9 cellular contexts compared by ENCODE assay signal in genomic region chr2:157256621-157257020, GRCh38. TPM values are rescaled to one million over a fixed set of nuclear protein-coding genes. Genes with fewer than 3 reads are reported as not detected.
A peak's percentile ranks its signal among the peaks of the same experiment; 100 is the strongest.
DNase-seq lines count a peak whose midpoint lies in the region; ATAC-seq and TF ChIP-seq lines count a peak whose summit lies in the region.
"Had no signal": no experiment of that assay in that cellular context is flagged by ENCODE, and none has a peak within 500 bp of the region (broad histone marks: within the 10 kb centered on the region; RNA-seq: fewer than 3 reads in every experiment).

No MANE protein-coding gene starts in this region.

- H3K9me3 Mint-ChIP-seq in activated naive CD8-positive, alpha-beta T cell treated with anti-CD3 and anti-CD28 coated beads, Interleukin-2, amount 10 ng/mL, durations not matched to agents 7 days and 5 days, result peaks cover 2% of the 10 kb centered on the region
- H3K9me3 Mint-ChIP-seq in CD14-positive monocyte, result peaks cover 0 to 2% (median 0%) of the 10 kb centered on the region in 7 donors
- H3K9me3 Mint-ChIP-seq: dendritic cell treated with granulocyte-macrophage colony-stimulating factor and Interleukin-4, amounts not matched to agents 40 ng/mL and 50 ng/mL, for 4 days had no signal

- H3K27ac Mint-ChIP-seq in activated naive CD8-positive, alpha-beta T cell treated with anti-CD3 and anti-CD28 coated beads, Interleukin-2, amount 10 ng/mL, durations not matched to agents 7 days and 5 days, result no peak overlapping the region
- H3K27ac Mint-ChIP-seq in CD14-positive monocyte, result no peak overlapping the region
- H3K27ac Mint-ChIP-seq: dendritic cell treated with granulocyte-macrophage colony-stimulating factor and Interleukin-4, amounts not matched to agents 40 ng/mL and 50 ng/mL, for 4 days had no signal

- no peak for TF ChIP-seq CTCF in GM12865 (IDR thresholded peaks at IDR 0.05; ENCODE audit: insufficient read depth, low read depth, low read length, missing control alignments)
- no peak for TF ChIP-seq CTCF in CD14-positive monocyte (IDR thresholded peaks at IDR 0.05)

- POLR2A ChIA-PET in activated naive CD8-positive, alpha-beta T cell treated with anti-CD3 and anti-CD28 coated beads, Interleukin-2, amount 10 ng/mL, durations not matched to agents 7 days and 5 days (lab: Charles Lee), result no interaction called here

- peak; percentile 94 for DNase-seq in GM12865 (ENCODE audit: low read depth)
- no peak for DNase-seq in activated naive CD8-positive, alpha-beta T cell treated with anti-CD3 and anti-CD28 coated beads, Interleukin-2, amount 10 ng/mL, durations not matched to agents 7 days and 5 days
- DNase-seq in SHP77 treated with DMSO at 0.1 percent for 48 hours (lab: John Stamatoyannopoulos, UW), result no peak
- DNase-seq in CD14-positive monocyte (ENCODE audit: low spot score), result no peak
- DNase-seq in aorta, result no peak
- no peak for DNase-seq in cortex of kidney (lab: John Stamatoyannopoulos, UW)

- H3K4me3 ChIP-seq in GM12865 (ENCODE audit: low read depth, low read length), result no peak overlapping the region
- no peak overlapping the region for H3K4me3 ChIP-seq in aorta (ENCODE audit: low read length in 2 of 2)

- H3K27ac ChIP-seq in aorta (ENCODE audit: low read depth in 1 of 2, low read length in 2 of 2), result no peak overlapping the region

- H3K27me3 Mint-ChIP-seq in activated naive CD8-positive, alpha-beta T cell treated with anti-CD3 and anti-CD28 coated beads, Interleukin-2, amount 10 ng/mL, durations not matched to agents 7 days and 5 days, result peaks cover 7% of the 10 kb centered on the region
- H3K27me3 Mint-ChIP-seq in CD14-positive monocyte (ENCODE audit: low read depth in 3 of 3), result peaks cover 0 to 6% (median 2%) of the 10 kb centered on the region in 3 donors
- H3K27me3 Mint-ChIP-seq: dendritic cell treated with granulocyte-macrophage colony-stimulating factor and Interleukin-4, amounts not matched to agents 40 ng/mL and 50 ng/mL, for 4 days had no signal

- ATAC-seq in GM19397 (IDR thresholded peaks at IDR 0.05; ENCODE audit: unreplicated experiment) (peak; percentile 86), HG03039 (IDR thresholded peaks at IDR 0.05; ENCODE audit: unreplicated experiment) (peak; percentile 94), aorta (ENCODE audit: low FRiP score) (no peak)
- peak; percentile 20 for ATAC-seq in activated naive CD8-positive, alpha-beta T cell treated with anti-CD3 and anti-CD28 coated beads, Interleukin-2, amount 10 ng/mL, durations not matched to agents 7 days and 5 days (ENCODE audit: low read depth)

- no peaks in the 10 kb centered on the region for H3K9me3 ChIP-seq in aorta (ENCODE audit: control insufficient read depth, low read length)

- H3K36me3 ChIP-seq in aorta (ENCODE audit: control insufficient read depth in 1 of 2, insufficient read depth in 2 of 2, low read length in 1 of 2), result no peaks in the 10 kb centered on the region

- intact Hi-C loops in CD14-positive monocyte (cut with micrococcal nuclease) (no loop called here), aorta (cut with DNase I) (no loop called here)

- H3K4me1 ChIP-seq in aorta (ENCODE audit: control insufficient read depth in 1 of 2, insufficient read depth in 2 of 2, low read length in 2 of 2), result peaks cover 4 to 6% of the 10 kb centered on the region in 2 donors

- no peaks in the 10 kb centered on the region for H3K27me3 ChIP-seq in aorta (ENCODE audit: control insufficient read depth in 1 of 2, insufficient read depth in 2 of 2, low read length in 1 of 2)

- 85 to 90% methylated on average over 3 of the region's 3 CpGs for WGBS in aorta, 2 donors

- peaks cover 10% of the 10 kb centered on the region for H3K4me1 Mint-ChIP-seq in activated naive CD8-positive, alpha-beta T cell treated with anti-CD3 and anti-CD28 coated beads, Interleukin-2, amount 10 ng/mL, durations not matched to agents 7 days and 5 days
- peaks cover 14% of the 10 kb centered on the region for H3K4me1 Mint-ChIP-seq in CD14-positive monocyte

- H3K36me3 Mint-ChIP-seq in activated naive CD8-positive, alpha-beta T cell treated with anti-CD3 and anti-CD28 coated beads, Interleukin-2, amount 10 ng/mL, durations not matched to agents 7 days and 5 days, result no peaks in the 10 kb centered on the region
- H3K36me3 Mint-ChIP-seq in CD14-positive monocyte, result no peaks in the 10 kb centered on the region

- no peak overlapping the region for H3K4me3 Mint-ChIP-seq in activated naive CD8-positive, alpha-beta T cell treated with anti-CD3 and anti-CD28 coated beads, Interleukin-2, amount 10 ng/mL, durations not matched to agents 7 days and 5 days
- no peak overlapping the region for H3K4me3 Mint-ChIP-seq in CD14-positive monocyte
- H3K4me3 Mint-ChIP-seq: dendritic cell treated with granulocyte-macrophage colony-stimulating factor and Interleukin-4, amounts not matched to agents 40 ng/mL and 50 ng/mL, for 4 days had no signal

RNA-seq across cellular contexts. Expression of gene GALNT5, which starts 0.9 kb away (rescaled TPM):
- not detected for total RNA-seq in activated naive CD8-positive, alpha-beta T cell treated with anti-CD3 and anti-CD28 coated beads, Interleukin-2, amount 10 ng/mL, durations not matched to agents 7 days and 5 days
- polyA plus RNA-seq in CD14-positive monocyte (not detected), aorta (under 1 TPM; 0.88 to 0.90 TPM)
- total RNA-seq in aorta, result 1 to 10 TPM; 3.2 to 4.5 TPM

Comparison
In these comparisons a context has a peak if more than half of its experiments do, and no peak if none do; other contexts are left out.
1. RNA of gene GALNT5, which starts 0.9 kb away (total RNA-seq): 3.2 to 4.5 TPM in aorta; not detected in activated naive CD8-positive, alpha-beta T cell treated with anti-CD3 and anti-CD28 coated beads, Interleukin-2, amount 10 ng/mL, durations not matched to agents 7 days and 5 days; every median in the first group is over 4 times any median in the second.